Comparison of ENCODE assay signal across 8 cellular contexts in genomic region chr6:144215932-144216667, GRCh38.
DNase-seq lines count a peak whose midpoint lies in the region; ATAC-seq and FAIRE-seq lines count a peak whose summit lies in the region.

No MANE protein-coding gene starts in this region.

- FAIRE-seq in endometrium (lab: Jason Lieb, UNC) = peak; percentile 41

- H3K4me3 ChIP-seq in HUES6 (ENCODE audit: low read depth, low read length) (peak overlapping the region; percentile 72), NT2/D1 (ENCODE audit: insufficient read length, low read depth) (peak overlapping the region; percentile 69), mesodermal cell (ENCODE audit: extremely low read depth, insufficient read depth, low read length, poor library complexity, severe bottlenecking) (peak overlapping the region; percentile 52)

- H3K36me3 ChIP-seq in HUES6 (ENCODE audit: control insufficient read depth, insufficient read depth, low read length) (no peaks in the 10 kb centered on the region), NT2/D1 (ENCODE audit: insufficient read depth, insufficient read length, low read length) (no peaks in the 10 kb centered on the region), mesodermal cell (ENCODE audit: control insufficient read depth, insufficient read depth, low read length) (no peaks in the 10 kb centered on the region)

- H3K27ac ChIP-seq in HUES6 (ENCODE audit: low read depth, low read length) = peak overlapping the region; percentile 61
- H3K27ac ChIP-seq in mesodermal cell (ENCODE audit: low read depth, low read length, severe bottlenecking) = peak overlapping the region; percentile 95

- H3K9ac ChIP-seq in HUES6 (ENCODE audit: low read length) = peak overlapping the region; percentile 73
- peak overlapping the region; percentile 83 for H3K9ac ChIP-seq in NT2/D1 (ENCODE audit: insufficient read length, low read depth)

- 2% methylated on average over 43 to 55 of the region's 61 CpGs for WGBS in mesodermal cell (ENCODE audit: insufficient coverage in 2 of 2), 2 experiments

- ATAC-seq in GM21447 (IDR thresholded peaks at IDR 0.05; ENCODE audit: unreplicated experiment) = peak; percentile 85

- H3K27me3 ChIP-seq in HUES6 (ENCODE audit: control insufficient read depth, insufficient read depth, low read length) = no peaks in the 10 kb centered on the region
- H3K27me3 ChIP-seq in NT2/D1 (ENCODE audit: insufficient read depth, insufficient read length) = no peaks in the 10 kb centered on the region

- H3K9me3 ChIP-seq in HUES6 (ENCODE audit: control insufficient read depth, insufficient read depth, low read depth, low read length) (peaks cover 5% of the 10 kb centered on the region; the same call in 1 of the 2 replicates), NT2/D1 (ENCODE audit: insufficient read depth, low read length) (no peaks in the 10 kb centered on the region; the same call in 1 of the 2 replicates), mesodermal cell (ENCODE audit: control insufficient read depth, low read length) (peaks cover 9% of the 10 kb centered on the region)

- H3K4me1 ChIP-seq in HUES6 (ENCODE audit: control insufficient read depth, insufficient read depth, low read length) = peaks cover 6% of the 10 kb centered on the region; the same call in 1 of the 2 replicates
- H3K4me1 ChIP-seq in NT2/D1 (ENCODE audit: insufficient read depth, insufficient read length) = no peaks in the 10 kb centered on the region
- peaks cover 12% of the 10 kb centered on the region for H3K4me1 ChIP-seq in mesodermal cell (ENCODE audit: control insufficient read depth, insufficient read depth, low read length, poor library complexity, severe bottlenecking)

- DNase-seq in DMS 273 (lab: John Stamatoyannopoulos, UW; ENCODE audit: unreplicated experiment) (peak; percentile 97), NT2/D1 (ENCODE audit: low read depth, low spot score) (peak; percentile 83)
- DNase-seq in activated CD8-positive, alpha-beta memory T cell treated with anti-CD3 and anti-CD28 coated beads, Interleukin-2, amount 50 U/mL, for 4 hours = peak; percentile 90
- DNase-seq in stimulated activated CD8-positive, alpha-beta memory T cell treated with anti-CD3 and anti-CD28 coated beads, Interleukin-15, amount 100 ng/mL, for 24 hours (ENCODE audit: low read depth) = peak; percentile 83

Comparison
In these comparisons a context has a peak if more than half of its experiments do, and no peak if none do; other contexts are left out.
1. Peak in every context shown above with its lines: DNase-seq, ATAC-seq, H3K4me3 ChIP-seq and H3K27ac ChIP-seq.